1 cellular context compared by ENCODE assay signal in genomic region chr11:12276831-12277475, GRCh38.
TF ChIP-seq lines count a peak whose summit lies in the region.

No MANE protein-coding gene starts in this region.

TF ChIP-seq in GM23338, 12 proteins besides CTCF, POLR2A, EP300 and RAD21 (continued from another document):
- TF ChIP-seq ETS1 (IDR thresholded peaks at IDR 0.05) (no peak), EZH2 (IDR thresholded peaks at IDR 0.05; ENCODE audit: low read depth, unreplicated experiment) (no peak), ZNF331 (CRISPR knock-in tag; IDR thresholded peaks at IDR 0.05; ENCODE audit: low read depth) (no peak), CREB1 (CRISPR knock-in tag; IDR thresholded peaks at IDR 0.05; ENCODE audit: low read depth) (no peak), JUNB (IDR thresholded peaks at IDR 0.05; ENCODE audit: unreplicated experiment) (no peak), EZH2phosphoT487 (IDR thresholded peaks at IDR 0.05; ENCODE audit: unreplicated experiment) (no peak), ZNF114 (CRISPR knock-in tag; IDR thresholded peaks at IDR 0.05) (no peak), POLR2AphosphoS5 (IDR thresholded peaks at IDR 0.05; ENCODE audit: low read depth) (no peak), REST (IDR thresholded peaks at IDR 0.05; ENCODE audit: unreplicated experiment) (no peak)
- TF ChIP-seq, protein P1, sequence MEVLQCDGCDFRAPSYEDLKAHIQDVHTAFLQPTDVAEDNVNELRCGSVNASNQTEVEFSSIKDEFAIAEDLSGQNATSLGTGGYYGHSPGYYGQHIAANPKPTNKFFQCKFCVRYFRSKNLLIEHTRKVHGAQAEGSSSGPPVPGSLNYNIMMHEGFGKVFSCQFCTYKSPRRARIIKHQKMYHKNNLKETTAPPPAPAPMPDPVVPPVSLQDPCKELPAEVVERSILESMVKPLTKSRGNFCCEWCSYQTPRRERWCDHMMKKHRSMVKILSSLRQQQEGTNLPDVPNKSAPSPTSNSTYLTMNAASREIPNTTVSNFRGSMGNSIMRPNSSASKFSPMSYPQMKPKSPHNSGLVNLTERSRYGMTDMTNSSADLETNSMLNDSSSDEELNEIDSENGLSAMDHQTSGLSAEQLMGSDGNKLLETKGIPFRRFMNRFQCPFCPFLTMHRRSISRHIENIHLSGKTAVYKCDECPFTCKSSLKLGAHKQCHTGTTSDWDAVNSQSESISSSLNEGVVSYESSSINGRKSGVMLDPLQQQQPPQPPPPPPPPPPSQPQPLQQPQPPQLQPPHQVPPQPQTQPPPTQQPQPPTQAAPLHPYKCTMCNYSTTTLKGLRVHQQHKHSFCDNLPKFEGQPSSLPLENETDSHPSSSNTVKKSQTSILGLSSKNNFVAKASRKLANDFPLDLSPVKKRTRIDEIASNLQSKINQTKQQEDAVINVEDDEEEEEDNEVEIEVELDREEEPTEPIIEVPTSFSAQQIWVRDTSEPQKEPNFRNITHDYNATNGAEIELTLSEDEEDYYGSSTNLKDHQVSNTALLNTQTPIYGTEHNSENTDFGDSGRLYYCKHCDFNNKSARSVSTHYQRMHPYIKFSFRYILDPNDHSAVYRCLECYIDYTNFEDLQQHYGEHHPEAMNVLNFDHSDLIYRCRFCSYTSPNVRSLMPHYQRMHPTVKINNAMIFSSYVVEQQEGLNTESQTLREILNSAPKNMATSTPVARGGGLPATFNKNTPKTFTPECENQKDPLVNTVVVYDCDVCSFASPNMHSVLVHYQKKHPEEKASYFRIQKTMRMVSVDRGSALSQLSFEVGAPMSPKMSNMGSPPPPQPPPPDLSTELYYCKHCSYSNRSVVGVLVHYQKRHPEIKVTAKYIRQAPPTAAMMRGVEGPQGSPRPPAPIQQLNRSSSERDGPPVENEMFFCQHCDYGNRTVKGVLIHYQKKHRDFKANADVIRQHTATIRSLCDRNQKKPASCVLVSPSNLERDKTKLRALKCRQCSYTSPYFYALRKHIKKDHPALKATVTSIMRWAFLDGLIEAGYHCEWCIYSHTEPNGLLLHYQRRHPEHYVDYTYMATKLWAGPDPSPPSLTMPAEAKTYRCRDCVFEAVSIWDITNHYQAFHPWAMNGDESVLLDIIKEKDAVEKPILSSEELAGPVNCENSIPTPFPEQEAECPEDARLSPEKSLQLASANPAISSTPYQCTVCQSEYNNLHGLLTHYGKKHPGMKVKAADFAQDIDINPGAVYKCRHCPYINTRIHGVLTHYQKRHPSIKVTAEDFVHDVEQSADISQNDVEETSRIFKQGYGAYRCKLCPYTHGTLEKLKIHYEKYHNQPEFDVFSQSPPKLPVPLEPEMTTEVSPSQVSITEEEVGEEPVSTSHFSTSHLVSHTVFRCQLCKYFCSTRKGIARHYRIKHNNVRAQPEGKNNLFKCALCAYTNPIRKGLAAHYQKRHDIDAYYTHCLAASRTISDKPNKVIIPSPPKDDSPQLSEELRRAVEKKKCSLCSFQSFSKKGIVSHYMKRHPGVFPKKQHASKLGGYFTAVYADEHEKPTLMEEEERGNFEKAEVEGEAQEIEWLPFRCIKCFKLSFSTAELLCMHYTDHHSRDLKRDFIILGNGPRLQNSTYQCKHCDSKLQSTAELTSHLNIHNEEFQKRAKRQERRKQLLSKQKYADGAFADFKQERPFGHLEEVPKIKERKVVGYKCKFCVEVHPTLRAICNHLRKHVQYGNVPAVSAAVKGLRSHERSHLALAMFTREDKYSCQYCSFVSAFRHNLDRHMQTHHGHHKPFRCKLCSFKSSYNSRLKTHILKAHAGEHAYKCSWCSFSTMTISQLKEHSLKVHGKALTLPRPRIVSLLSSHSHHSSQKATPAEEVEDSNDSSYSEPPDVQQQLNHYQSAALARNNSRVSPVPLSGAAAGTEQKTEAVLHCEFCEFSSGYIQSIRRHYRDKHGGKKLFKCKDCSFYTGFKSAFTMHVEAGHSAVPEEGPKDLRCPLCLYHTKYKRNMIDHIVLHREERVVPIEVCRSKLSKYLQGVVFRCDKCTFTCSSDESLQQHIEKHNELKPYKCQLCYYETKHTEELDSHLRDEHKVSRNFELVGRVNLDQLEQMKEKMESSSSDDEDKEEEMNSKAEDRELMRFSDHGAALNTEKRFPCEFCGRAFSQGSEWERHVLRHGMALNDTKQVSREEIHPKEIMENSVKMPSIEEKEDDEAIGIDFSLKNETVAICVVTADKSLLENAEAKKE (CRISPR knock-in tag; IDR thresholded peaks at IDR 0.05), result no peak
